In genomic region chr13:61880576-61881283, GRCh38 we compare ENCODE assay signal across 9 cellular contexts.
DNase-seq lines count a peak whose midpoint lies in the region; ATAC-seq, FAIRE-seq and TF ChIP-seq lines count a peak whose summit lies in the region.
"Had no signal": no experiment of that assay in that cellular context is flagged by ENCODE, and none has a peak within 500 bp of the region (broad histone marks: within the 10 kb centered on the region; RNA-seq: fewer than 3 reads in every experiment).

No MANE protein-coding gene starts in this region.

- H3K9me3 ChIP-seq in A673 (ENCODE audit: low read depth, low read length, poor library complexity, severe bottlenecking) (no peaks in the 10 kb centered on the region), SK-N-SH (no peaks in the 10 kb centered on the region), keratinocyte (ENCODE audit: control insufficient read depth, low read depth, low read length) (no peaks in the 10 kb centered on the region)

- no peaks in the 10 kb centered on the region for H3K9me2 ChIP-seq in SK-N-SH

- TF ChIP-seq CTCF in A673 (conservative IDR thresholded peaks at IDR 0.05; ENCODE audit: low read depth, low read length) (peak; percentile 82), SK-N-SH (IDR thresholded peaks at IDR 0.05) (peak; percentile 67), keratinocyte (optimal IDR thresholded peaks at IDR 0.05 in 1 of 3, IDR thresholded peaks at IDR 0.05 in 1 of 3, conservative IDR thresholded peaks at IDR 0.05 in 1 of 3; ENCODE audit: extremely low read depth in 1 of 3, insufficient read depth in 2 of 3, low read length in 3 of 3) (peak in 2 of 3 experiments; percentile 38 to 50), lower leg skin (IDR thresholded peaks at IDR 0.05) (no peak)

- H3K4me3 ChIP-seq in A673 (ENCODE audit: low read depth, low read length, poor library complexity, severe bottlenecking) (no peak overlapping the region), SK-N-SH (ENCODE audit: low read depth in 2 of 2, low read length in 1 of 2) (no peak overlapping the region), keratinocyte (ENCODE audit: control insufficient read depth in 2 of 3, extremely low read depth in 1 of 3, insufficient read depth in 2 of 3, low read depth in 1 of 3, low read length in 3 of 3) (no peak overlapping the region), lower leg skin (ENCODE audit: low read depth, poor library complexity, severe bottlenecking) (no peak overlapping the region)

- no peaks in the 10 kb centered on the region for H3F3A ChIP-seq in SK-N-SH (replicated peaks; ENCODE audit: insufficient read depth)

- FAIRE-seq in keratinocyte (lab: Jason Lieb, UNC) = no peak

- no peaks in the 10 kb centered on the region for H3K4me1 ChIP-seq in A673 (ENCODE audit: insufficient read depth, low read length, poor library complexity, severe bottlenecking)
- no peaks in the 10 kb centered on the region for H3K4me1 ChIP-seq in SK-N-SH (ENCODE audit: control insufficient read depth in 1 of 2, insufficient read depth in 2 of 2, low read depth in 1 of 2, low read length in 1 of 2)
- H3K4me1 ChIP-seq in keratinocyte (ENCODE audit: control insufficient read depth, extremely low read depth, insufficient read depth, low read length) = no peaks in the 10 kb centered on the region

- H3K36me3 ChIP-seq in A673 (ENCODE audit: insufficient read depth, low read length, poor library complexity, severe bottlenecking) = no peaks in the 10 kb centered on the region
- no peaks in the 10 kb centered on the region for H3K36me3 ChIP-seq in SK-N-SH (replicated peaks in 1 of 2; ENCODE audit: control insufficient read depth in 1 of 2, insufficient read depth in 2 of 2, low read length in 1 of 2)
- no peaks in the 10 kb centered on the region for H3K36me3 ChIP-seq in keratinocyte (ENCODE audit: control insufficient read depth in 2 of 2, extremely low read depth in 1 of 2, insufficient read depth in 2 of 2, low read length in 2 of 2)

- dilution Hi-C loops in keratinocyte (cut with MboI; ENCODE audit: extremely low pct_ligation_motif_present, low sequenced_read_pairs) = no loop called here

- TF ChIP-seq POLR2A in lower leg skin (IDR thresholded peaks at IDR 0.05) = no peak

- no peak overlapping the region for H3K4me2 ChIP-seq in SK-N-SH
- no peak overlapping the region for H3K4me2 ChIP-seq in keratinocyte (ENCODE audit: control insufficient read depth, extremely low read depth, insufficient read depth, low read depth, low read length)

- CTCF ChIA-PET in A673 (lab: Charles Lee) = interaction anchor here (0.6 kb wide), 1 partner anchor 74 kb away, joined by 3 read pairs; no protein-coding TSS in a partner anchor
- CTCF ChIA-PET in SK-N-SH (lab: Yijun Ruan, JAX) = interaction anchor here (0.6 to 2.2 kb wide), 11 partner anchors 8 to 73 kb away, joined by 3 to 12 read pairs (median 3); no protein-coding TSS in a partner anchor

- H3K79me2 ChIP-seq in SK-N-SH (ENCODE audit: insufficient read depth) (no peaks in the 10 kb centered on the region), keratinocyte (ENCODE audit: control insufficient read depth, insufficient read depth, low read length) (no peaks in the 10 kb centered on the region)

- peak; percentile 73 for DNase-seq in A673 (ENCODE audit: low spot score)
- peak; percentile 24 for DNase-seq in SK-N-SH
- DNase-seq in keratinocyte (ENCODE audit: low read depth, low spot score) = no peak
- no peak for DNase-seq in stimulated activated CD4-positive, alpha-beta T cell treated with anti-CD3 and anti-CD28 coated beads, Interleukin-4, amount 100 ng/mL, for 4 hours
- DNase-seq in lower leg skin (ENCODE audit: low spot score in 2 of 2) = no peak
- DNase-seq: activated naive CD8-positive, alpha-beta T cell treated with anti-CD3 and anti-CD28 coated beads, Interleukin-2, amount 10 ng/mL, durations not matched to agents 7 days and 5 days had no signal

- TF ChIP-seq RAD21 in SK-N-SH (IDR thresholded peaks at IDR 0.05; ENCODE audit: low read length) = peak; percentile 14; the same call in 1 of the 2 replicates

- H3K9me1 ChIP-seq in keratinocyte (ENCODE audit: control insufficient read depth, extremely low read depth, insufficient read depth, low read length) = no peaks in the 10 kb centered on the region

- ATAC-seq in GM18858 (IDR thresholded peaks at IDR 0.05; ENCODE audit: unreplicated experiment) = peak; percentile 87
- ATAC-seq in HG03457 (IDR thresholded peaks at IDR 0.05; ENCODE audit: unreplicated experiment) = peak; percentile 90
- ATAC-seq in GM21526 (IDR thresholded peaks at IDR 0.05; ENCODE audit: low FRiP score, unreplicated experiment) = no peak

- H4K20me1 ChIP-seq in SK-N-SH (ENCODE audit: insufficient read depth) (no peaks in the 10 kb centered on the region), keratinocyte (ENCODE audit: control insufficient read depth, extremely low read depth, insufficient read depth, low read length) (no peaks in the 10 kb centered on the region)

- intact Hi-C loops in A673 (cut with micrococcal nuclease; ENCODE audit: unreplicated experiment) = no loop called here
- intact Hi-C loops in lower leg skin (cut with DNase I; ENCODE audit: low total_unique reads) = no loop called here

- WGBS in SK-N-SH (ENCODE audit: low lambda C conversion rate) = 37% methylated on average over 3 of the region's 3 CpGs
- 56 to 58% methylated on average over 3 of the region's 3 CpGs for WGBS in lower leg skin, 2 donors

- no peak for TF ChIP-seq EP300 in SK-N-SH (IDR thresholded peaks at IDR 0.05; ENCODE audit: borderline replicate concordance in 1 of 2, low read depth in 1 of 2, low read length in 1 of 2)

- H3K27me3 ChIP-seq in A673 (replicated peaks; ENCODE audit: insufficient read depth, low read depth, low read length, poor library complexity) = no peaks in the 10 kb centered on the region
- no peaks in the 10 kb centered on the region for H3K27me3 ChIP-seq in SK-N-SH (ENCODE audit: insufficient read depth)
- H3K27me3 ChIP-seq in keratinocyte (ENCODE audit: control insufficient read depth, extremely low read depth, insufficient read depth, low read length) = no peaks in the 10 kb centered on the region

- no peak overlapping the region for H3K9ac ChIP-seq in SK-N-SH
- H3K9ac ChIP-seq in keratinocyte (ENCODE audit: control insufficient read depth, extremely low read depth, insufficient read depth, low read length) = no peak overlapping the region

- no peak overlapping the region for H3K27ac ChIP-seq in A673 (ENCODE audit: low read depth, low read length, poor library complexity, severe bottlenecking)
- H3K27ac ChIP-seq in SK-N-SH (ENCODE audit: low read depth in 2 of 2, low read length in 1 of 2) = no peak overlapping the region
- no peak overlapping the region for H3K27ac ChIP-seq in keratinocyte (ENCODE audit: control insufficient read depth, insufficient read depth, low read length)

- BruUV-seq in A673 (replicated peaks; lab: Mats Ljungman, UMichigan) = no TSS peak

- POLR2A ChIA-PET in A673 (lab: Charles Lee; ENCODE audit: low non-redundant PET) = no interaction called here
- POLR2A ChIA-PET in SK-N-SH (lab: Yijun Ruan, JAX) = no interaction called here

- H2AFZ ChIP-seq in SK-N-SH (ENCODE audit: low read depth) (no peak overlapping the region), keratinocyte (ENCODE audit: control insufficient read depth, low read length) (no peak overlapping the region)

TF ChIP-seq in SK-N-SH, 30 proteins besides CTCF, POLR2A, EP300 and RAD21:
- TF ChIP-seq RFX5 (IDR thresholded peaks at IDR 0.05; ENCODE audit: low read length) = no peak
- no peak for TF ChIP-seq FOXJ3 (CRISPR knock-in tag; IDR thresholded peaks at IDR 0.05)
- no peak for TF ChIP-seq YY1 (IDR thresholded peaks at IDR 0.05; ENCODE audit: low read depth)

Comparison
In these comparisons a context has a peak if more than half of its experiments do, and no peak if none do; other contexts are left out.
1. DNase-seq: peak in A673 (single experiment) and SK-N-SH (single experiment); none in keratinocyte (single experiment), stimulated activated CD4-positive, alpha-beta T cell treated with anti-CD3 and anti-CD28 coated beads, Interleukin-4, amount 100 ng/mL, for 4 hours (0 of 2) and lower leg skin (0 of 2).
2. CTCF ChIP-seq: peak in A673 (single experiment), SK-N-SH (single experiment) and keratinocyte (2 of 3); none in lower leg skin (0 of 3).